ENCODE assay signal across 11 cellular contexts in the genomic region with DNA sequence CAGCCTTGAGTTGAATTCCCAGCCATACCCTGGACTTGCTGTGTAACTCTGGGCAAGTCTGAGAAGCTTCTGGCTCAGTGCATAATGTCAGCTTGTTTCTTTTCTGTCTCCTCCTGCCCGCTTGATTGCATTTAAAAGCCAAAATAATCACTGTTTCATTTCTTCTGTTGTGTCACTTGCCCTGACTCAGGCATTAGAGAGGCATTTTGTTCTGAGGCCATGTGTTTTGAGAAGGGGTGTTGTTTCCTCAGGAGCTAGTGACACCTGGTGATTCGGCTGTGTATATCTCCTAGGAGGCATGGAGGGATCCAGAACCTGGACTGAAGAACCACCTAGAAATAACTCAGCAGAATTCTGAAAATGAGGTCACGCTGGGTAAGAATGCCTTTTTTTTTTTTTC. TPM values are rescaled to one million over a fixed set of nuclear protein-coding genes. Genes with fewer than 3 reads are reported as not detected.
DNase-seq lines count a peak whose midpoint lies in the region; ATAC-seq, FAIRE-seq and TF ChIP-seq lines count a peak whose summit lies in the region.
"Had no signal": no experiment of that assay in that cellular context is flagged by ENCODE, and none has a peak within 500 bp of the region (broad histone marks: within the 10 kb centered on the region; RNA-seq: fewer than 3 reads in every experiment).

No MANE protein-coding gene starts in this region.

- ATAC-seq in IMR-90 (ENCODE audit: low read depth) (no peak), HG03108 (IDR thresholded peaks at IDR 0.05; ENCODE audit: unreplicated experiment) (no peak)
- ATAC-seq: left colon had no signal

- no peak overlapping the region for H2AK5ac ChIP-seq in IMR-90 (ENCODE audit: low read depth, low read length)

- H3K9me3 ChIP-seq in IMR-90 (ENCODE audit: control insufficient read depth, insufficient read depth, low read length) (no peaks in the 10 kb centered on the region), esophagus muscularis mucosa (no peaks in the 10 kb centered on the region)

- no peak overlapping the region for H2AK9ac ChIP-seq in IMR-90 (replicated peaks; ENCODE audit: low read depth, low read length, poor library complexity)

- dilution Hi-C loops in IMR-90 (cut with HindIII; ENCODE audit: low sequenced_read_pairs, unreplicated experiment), result no loop called here

- peaks cover 40% of the 10 kb centered on the region for H3K4me1 Mint-ChIP-seq in activated naive CD8-positive, alpha-beta T cell (ENCODE audit: low read depth)

- peak; percentile 53 for FAIRE-seq in islet of Langerhans (lab: Jason Lieb, UNC)

- H4K8ac ChIP-seq in IMR-90 (ENCODE audit: low read depth in 2 of 2, low read length in 2 of 2), result no peak overlapping the region

- H3K4me3 ChIP-seq in IMR-90 (ENCODE audit: insufficient read depth, low read depth, low read length), result no peak overlapping the region
- H3K4me3 ChIP-seq in esophagus muscularis mucosa, result no peak overlapping the region

- no peak overlapping the region for H3K56ac ChIP-seq in IMR-90 (ENCODE audit: extremely low read depth, insufficient read depth, low read length)

- H2BK5ac ChIP-seq in IMR-90 (ENCODE audit: low read depth, low read length, poor library complexity, severe bottlenecking), result no peak overlapping the region

- POLR2A ChIA-PET in IMR-90 (lab: Charles Lee; ENCODE audit: unreplicated experiment), result no interaction called here

- BruUV-seq in IMR-90 (replicated peaks; lab: Mats Ljungman, UMichigan), result no TSS peak

- H3K27me3 Mint-ChIP-seq in activated naive CD8-positive, alpha-beta T cell, result no peaks in the 10 kb centered on the region

- intact Hi-C loops in IMR-90 (cut with micrococcal nuclease), result loop anchor here (10.0 kb wide), 1 partner anchor 53 kb away; no protein-coding TSS in a partner anchor
- intact Hi-C loops in esophagus muscularis mucosa (cut with DNase I), result no loop called here

- no peak overlapping the region for H3K4me2 ChIP-seq in IMR-90 (ENCODE audit: low read depth, low read length)

- peaks cover 3% of the 10 kb centered on the region; the same call in 1 of the 2 replicates for H3K9me1 ChIP-seq in IMR-90 (ENCODE audit: insufficient read depth, low read length)

- no peak overlapping the region for H3K18ac ChIP-seq in IMR-90 (ENCODE audit: low read depth, low read length)

- no peak overlapping the region for H3K14ac ChIP-seq in IMR-90 (replicated peaks; ENCODE audit: low read depth, low read length)

- H4K5ac ChIP-seq in IMR-90 (ENCODE audit: low read depth, low read length), result no peak overlapping the region

- DNase-seq in DMS53 treated with DMSO at 0.1 percent for 48 hours (lab: John Stamatoyannopoulos, UW; ENCODE audit: unreplicated experiment) (peak; percentile 8), IMR-90 (peak; percentile 22), esophagus muscularis mucosa (ENCODE audit: extremely low spot score) (no peak)
- DNase-seq in stimulated activated CD4-positive, alpha-beta T cell treated with anti-CD3 and anti-CD28 coated beads, Interleukin-4, amount 100 ng/mL, for 1 hour, result no peak
- DNase-seq in activated CD8-positive, alpha-beta memory T cell treated with anti-CD3 and anti-CD28 coated beads for 24 hours, result no peak
- DNase-seq: amniotic stem cell; left colon; stimulated activated CD4-positive, alpha-beta T cell treated with anti-CD3 and anti-CD28 coated beads, Interleukin-2, amount 100 ng/mL, for 48 hours had no signal

- H2BK20ac ChIP-seq in IMR-90 (ENCODE audit: low read depth, low read length), result no peak overlapping the region

- CTCF ChIA-PET in IMR-90 (lab: Yijun Ruan, JAX), result no interaction called here

- no peak for TF ChIP-seq EP300 in esophagus muscularis mucosa (IDR thresholded peaks at IDR 0.05)

- peaks cover 4% of the 10 kb centered on the region for H3K36me3 Mint-ChIP-seq in activated naive CD8-positive, alpha-beta T cell

- H3K9me3 Mint-ChIP-seq in activated naive CD8-positive, alpha-beta T cell (ENCODE audit: low read depth), result no peaks in the 10 kb centered on the region

- no peak overlapping the region for H2AFZ ChIP-seq in IMR-90 (replicated peaks; ENCODE audit: low read length, poor library complexity)

- in situ Hi-C loops in IMR-90 (cut with MboI; ENCODE audit: low sequenced_read_pairs), result no loop called here

- H3K23ac ChIP-seq in IMR-90 (ENCODE audit: low read depth, low read length), result no peak overlapping the region

- H3K4me1 ChIP-seq in IMR-90 (ENCODE audit: control insufficient read depth, insufficient read depth, low read length) (no peaks in the 10 kb centered on the region), esophagus muscularis mucosa (peaks cover 15 to 27% (median 22%) of the 10 kb centered on the region in 4 donors)

- H4K20me1 ChIP-seq in IMR-90 (ENCODE audit: insufficient read depth, low read length), result peaks cover 7% of the 10 kb centered on the region; the same call in 1 of the 2 replicates

- H3K27ac ChIP-seq in IMR-90 (ENCODE audit: insufficient read depth, low read length) (no peak overlapping the region), esophagus muscularis mucosa (replicated peaks in 1 of 4) (no peak overlapping the region)

- TF ChIP-seq CTCF in IMR-90 (conservative IDR thresholded peaks at IDR 0.05; ENCODE audit: low read depth, low read length) (0 out of 2 replicates have a peak, but pooled peaks have one; percentile 5), esophagus muscularis mucosa (IDR thresholded peaks at IDR 0.05) (no peak)

- H3K9ac ChIP-seq in IMR-90 (ENCODE audit: low read depth, low read length), result no peak overlapping the region

- no peak overlapping the region for H4K91ac ChIP-seq in IMR-90 (ENCODE audit: insufficient read depth, low read depth, low read length)

- H3K27me3 ChIP-seq in IMR-90 (ENCODE audit: control insufficient read depth, insufficient read depth, low read length) (no peaks in the 10 kb centered on the region), esophagus muscularis mucosa (no peaks in the 10 kb centered on the region)

- no peak overlapping the region for H2BK15ac ChIP-seq in IMR-90 (ENCODE audit: low read depth, low read length)

- peak overlapping the region; percentile 81 for H3K27ac Mint-ChIP-seq in activated naive CD8-positive, alpha-beta T cell

- TF ChIP-seq POLR2A in IMR-90 (IDR thresholded peaks at IDR 0.05; ENCODE audit: low read depth, low read length), result no peak
- TF ChIP-seq POLR2A in esophagus muscularis mucosa (IDR thresholded peaks at IDR 0.05; ENCODE audit: low read depth), result no peak

- WGBS in IMR-90 (ENCODE audit: extremely low coverage in 2 of 2, insufficient read length in 1 of 2), 2 experiments, result no CpG with 5 or more reads among the region's 3 CpGs
- 70% methylated on average over 3 of the region's 3 CpGs for WGBS in esophagus muscularis mucosa

- H3K4ac ChIP-seq in IMR-90 (ENCODE audit: low read depth, low read length), result no peak overlapping the region

- TF ChIP-seq RAD21 in IMR-90 (IDR thresholded peaks at IDR 0.05; ENCODE audit: low read length), result no peak

- no peak overlapping the region for H3K4me3 Mint-ChIP-seq in activated naive CD8-positive, alpha-beta T cell

- H2BK120ac ChIP-seq in IMR-90 (ENCODE audit: low read depth, low read length), result no peak overlapping the region

- peaks cover 8 to 22% of the 10 kb centered on the region in 2 experiments; a peak in 3 of 4 replicates for H3K79me1 ChIP-seq in IMR-90 (ENCODE audit: low read depth in 1 of 2, low read length in 2 of 2)

- H3K36me3 ChIP-seq in IMR-90 (ENCODE audit: control insufficient read depth, insufficient read depth, low read length) (peaks cover 43% of the 10 kb centered on the region), esophagus muscularis mucosa (peaks cover 29 to 70% (median 63%) of the 10 kb centered on the region in 4 donors)

TF ChIP-seq in IMR-90, 13 proteins besides CTCF, POLR2A, EP300 and RAD21 (continues in another document):
- TF ChIP-seq SMC3 (IDR thresholded peaks at IDR 0.05; ENCODE audit: low read depth, low read length) (no peak), BHLHE40 (IDR thresholded peaks at IDR 0.05; ENCODE audit: low read depth, low read length) (no peak), MXI1 (IDR thresholded peaks at IDR 0.05; ENCODE audit: borderline replicate concordance, low read depth, low read length) (no peak), RFX5 (IDR thresholded peaks at IDR 0.05; ENCODE audit: low read depth, low read length) (no peak), MAFK (IDR thresholded peaks at IDR 0.05; ENCODE audit: low read depth, low read length) (no peak), CEBPB (IDR thresholded peaks at IDR 0.05; ENCODE audit: low read depth, low read length) (no peak), NFE2L2 (IDR thresholded peaks at IDR 0.05; ENCODE audit: low read depth, low read length) (no peak), MAZ (IDR thresholded peaks at IDR 0.05; ENCODE audit: borderline replicate concordance, low read depth, low read length) (no peak), CHD1 (IDR thresholded peaks at IDR 0.05; ENCODE audit: low read depth, low read length) (no peak)
- TF ChIP-seq, protein P1, sequence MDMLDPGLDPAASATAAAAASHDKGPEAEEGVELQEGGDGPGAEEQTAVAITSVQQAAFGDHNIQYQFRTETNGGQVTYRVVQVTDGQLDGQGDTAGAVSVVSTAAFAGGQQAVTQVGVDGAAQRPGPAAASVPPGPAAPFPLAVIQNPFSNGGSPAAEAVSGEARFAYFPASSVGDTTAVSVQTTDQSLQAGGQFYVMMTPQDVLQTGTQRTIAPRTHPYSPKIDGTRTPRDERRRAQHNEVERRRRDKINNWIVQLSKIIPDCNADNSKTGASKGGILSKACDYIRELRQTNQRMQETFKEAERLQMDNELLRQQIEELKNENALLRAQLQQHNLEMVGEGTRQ (IDR thresholded peaks at IDR 0.05; ENCODE audit: low read depth, low read length), result no peak

RNA-seq across cellular contexts. Expression of a gene that starts 16.0 kb away (rescaled TPM):
- total RNA-seq in IMR-90 (2012; rRNA removed) (18.6 and 25.5 TPM in 2 replicates), esophagus muscularis mucosa (10 to 100 TPM; 16.7 to 22.8 (median 18.4) TPM)
- 18.8 and 21.5 TPM in 2 replicates for polyA plus RNA-seq in IMR-90 (2012; rRNA removed)
- 10.0 and 14.8 TPM in 2 replicates for polyA plus RNA-seq in IMR-90 (2012; cell fraction: cytosol; rRNA removed)
- 56.1 and 58.7 TPM in 2 replicates for polyA plus RNA-seq in IMR-90 (2012; cell fraction: nucleus; rRNA removed; ENCODE audit: low replicate concordance)

RNA-seq across cellular contexts. Expression of a gene that starts 19.9 kb away (rescaled TPM):
- 1.3 and 1.4 TPM in 2 replicates for total RNA-seq in IMR-90 (2012; rRNA removed)
- polyA plus RNA-seq in IMR-90 (2012; rRNA removed), result 3.8 and 5.1 TPM in 2 replicates
- polyA plus RNA-seq in IMR-90 (2012; cell fraction: cytosol; rRNA removed), result 1.8 and 5.9 TPM in 2 replicates
- polyA plus RNA-seq in IMR-90 (2012; cell fraction: nucleus; rRNA removed; ENCODE audit: low replicate concordance), result 1.3 and 2.6 TPM in 2 replicates
- 1 to 10 TPM; 3.6 to 7.4 (median 5.1) TPM for total RNA-seq in esophagus muscularis mucosa

RNA-seq across cellular contexts. Expression of a gene that starts 37.3 kb away (rescaled TPM):
- total RNA-seq in IMR-90 (2012; rRNA removed), result 15.0 and 18.3 TPM in 2 replicates
- 10.4 and 11.1 TPM in 2 replicates for polyA plus RNA-seq in IMR-90 (2012; rRNA removed)
- 11.1 and 12.0 TPM in 2 replicates for polyA plus RNA-seq in IMR-90 (2012; cell fraction: cytosol; rRNA removed)
- 6.0 and 6.9 TPM in 2 replicates for polyA plus RNA-seq in IMR-90 (2012; cell fraction: nucleus; rRNA removed; ENCODE audit: low replicate concordance)
- total RNA-seq in esophagus muscularis mucosa, result 1 to 10 TPM; 4.6 to 9.5 (median 7.7) TPM

Comparison
In these comparisons a context has a peak if more than half of its experiments do, and no peak if none do; other contexts are left out.
1. DNase-seq: peak in DMS53 treated with DMSO at 0.1 percent for 48 hours (single experiment) and IMR-90 (single experiment); none in stimulated activated CD4-positive, alpha-beta T cell treated with anti-CD3 and anti-CD28 coated beads, Interleukin-4, amount 100 ng/mL, for 1 hour (single experiment), esophagus muscularis mucosa (single experiment) and activated CD8-positive, alpha-beta memory T cell treated with anti-CD3 and anti-CD28 coated beads for 24 hours (single experiment).